18 cellular contexts compared by ENCODE assay signal in the genomic region with DNA sequence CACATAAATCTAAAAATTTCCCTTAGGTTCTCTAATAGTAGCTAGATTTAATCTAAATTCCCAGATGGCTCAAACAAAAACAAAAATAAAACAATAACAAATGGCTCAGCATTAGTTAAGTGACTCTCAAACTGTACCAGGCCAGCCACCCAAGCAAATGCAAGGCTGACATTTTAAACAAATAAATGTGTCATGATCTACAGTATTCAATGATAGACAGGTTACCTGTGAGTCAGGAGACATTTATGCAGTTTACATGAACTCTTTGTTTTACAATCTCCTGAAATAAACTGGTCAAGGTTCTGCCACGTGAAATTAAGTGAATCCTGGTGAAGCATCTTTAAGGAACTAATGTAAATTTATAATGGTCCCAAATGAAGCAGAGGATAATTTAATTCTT.
DNase-seq lines count a peak whose midpoint lies in the region; ATAC-seq, FAIRE-seq and TF ChIP-seq lines count a peak whose summit lies in the region.
"Had no signal": no experiment of that assay in that cellular context is flagged by ENCODE, and none has a peak within 500 bp of the region (broad histone marks: within the 10 kb centered on the region; RNA-seq: fewer than 3 reads in every experiment).

No MANE protein-coding gene starts in this region.

- ATAC-seq in naive thymus-derived CD8-positive, alpha-beta T cell: no peak
- ATAC-seq: A549 had no signal

- intact Hi-C loops in kidney (cut with DNase I): no loop called here

- no peak overlapping the region for H3K27ac Mint-ChIP-seq in naive thymus-derived CD8-positive, alpha-beta T cell
- H3K27ac Mint-ChIP-seq: CD4-positive, alpha-beta T cell; H9 had no signal

- TF ChIP-seq RAD21 in neural cell (conservative IDR thresholded peaks at IDR 0.05): no peak

- H3K79me2 ChIP-seq in neural cell (replicated peaks; ENCODE audit: insufficient read depth, low read length): no peaks in the 10 kb centered on the region

- no peak for FAIRE-seq in kidney (lab: Jason Lieb, UNC)
- FAIRE-seq: A549, D721Med, H1 had no signal

- no peak overlapping the region for H3K4me3 ChIP-seq in neural cell (ENCODE audit: low read length)
- no peak overlapping the region for H3K4me3 ChIP-seq in kidney (ENCODE audit: low read length in 2 of 2)
- H3K4me3 ChIP-seq: A549 had no signal

- no peaks in the 10 kb centered on the region for H3K4me1 Mint-ChIP-seq in naive thymus-derived CD8-positive, alpha-beta T cell
- H3K4me1 Mint-ChIP-seq: H9 had no signal

- H3K9me3 Mint-ChIP-seq in naive thymus-derived CD8-positive, alpha-beta T cell: peaks cover 2 to 37% (median 19%) of the 10 kb centered on the region in 9 donors

- H3K4me1 ChIP-seq in kidney (ENCODE audit: control insufficient read depth in 1 of 2, insufficient read depth in 1 of 2, low read depth in 1 of 2, low read length in 2 of 2): no peaks in the 10 kb centered on the region
- H3K4me1 ChIP-seq: A549, Caco-2 had no signal

- no peak overlapping the region for H3K4me2 ChIP-seq in neural cell (ENCODE audit: low read length)
- H3K4me2 ChIP-seq: A549 had no signal

- H3F3A ChIP-seq in neural cell (ENCODE audit: insufficient read depth, low read length, poor library complexity, severe bottlenecking): no peaks in the 10 kb centered on the region

- DNase-seq in NCI-H1092 treated with DMSO at 0.1 percent for 48 hours (lab: John Stamatoyannopoulos, UW) (peak; percentile 50), NCI-H1092 (lab: John Stamatoyannopoulos, UW) (no peak), RWPE1 (ENCODE audit: low spot score) (peak; percentile 22), kidney (no peak)
- no peak for DNase-seq in activated CD8-positive, alpha-beta memory T cell treated with anti-CD3 and anti-CD28 coated beads, Interleukin-2, amount 50 U/mL, for 4 hours
- no peak for DNase-seq in naive thymus-derived CD8-positive, alpha-beta T cell
- DNase-seq: AML-193; Caco-2; CD4-positive, alpha-beta T cell; DMS79 treated with DMSO at 0.1 percent for 48 hours; GF-D8; H9 had no signal

- H3K4me3 Mint-ChIP-seq in naive thymus-derived CD8-positive, alpha-beta T cell: no peak overlapping the region
- H3K4me3 Mint-ChIP-seq: CD4-positive, alpha-beta T cell; H9 had no signal

- no peaks in the 10 kb centered on the region for H4K20me1 ChIP-seq in neural cell (ENCODE audit: insufficient read depth)

- no peaks in the 10 kb centered on the region for H3K36me3 Mint-ChIP-seq in naive thymus-derived CD8-positive, alpha-beta T cell

- H3K9me2 ChIP-seq in neural cell (ENCODE audit: insufficient read depth, low read length): no peaks in the 10 kb centered on the region

- H3K27ac ChIP-seq in RWPE1: no peak overlapping the region
- no peak overlapping the region for H3K27ac ChIP-seq in neural cell (ENCODE audit: low read length)
- H3K27ac ChIP-seq in kidney (ENCODE audit: low read depth in 2 of 2, low read length in 2 of 2): no peak overlapping the region
- H3K27ac ChIP-seq: 22Rv1, A549, C4-2B had no signal

- H3K9me3 ChIP-seq in neural cell (ENCODE audit: low read length) (peaks cover 4% of the 10 kb centered on the region), kidney (ENCODE audit: control insufficient read depth in 1 of 2, low read length in 2 of 2) (peaks cover 0 to 2% of the 10 kb centered on the region in 2 donors)
- H3K9me3 ChIP-seq: A549, Caco-2 had no signal

- H3K36me3 ChIP-seq in neural cell (ENCODE audit: insufficient read depth, low read length) (no peaks in the 10 kb centered on the region), kidney (ENCODE audit: control insufficient read depth in 1 of 2, insufficient read depth in 2 of 2, low read length in 2 of 2) (no peaks in the 10 kb centered on the region)

- no peaks in the 10 kb centered on the region for H3K27me3 ChIP-seq in neural cell (ENCODE audit: insufficient read depth, low read depth, low read length)

- POLR2A ChIA-PET in RWPE1 (lab: Yijun Ruan, JAX; ENCODE audit: low non-redundant PET): no interaction called here
- POLR2A ChIA-PET in naive thymus-derived CD8-positive, alpha-beta T cell (lab: Charles Lee): no interaction called here

- TF ChIP-seq EP300 in neural cell (conservative IDR thresholded peaks at IDR 0.05; ENCODE audit: poor library complexity, severe bottlenecking): peak; percentile 9

- H3K27me3 Mint-ChIP-seq in naive thymus-derived CD8-positive, alpha-beta T cell: no peaks in the 10 kb centered on the region
- H3K27me3 Mint-ChIP-seq: CD4-positive, alpha-beta T cell had no signal

- H3K9ac ChIP-seq in neural cell (ENCODE audit: low read length) (no peak overlapping the region), kidney (ENCODE audit: low read length in 2 of 2) (no peak overlapping the region)

- TF ChIP-seq CTCF in RWPE1 (conservative IDR thresholded peaks at IDR 0.05; ENCODE audit: low read depth) (no peak), neural cell (IDR thresholded peaks at IDR 0.05; ENCODE audit: poor library complexity, severe bottlenecking) (no peak), kidney (IDR thresholded peaks at IDR 0.05; ENCODE audit: borderline replicate concordance, extremely low read depth, insufficient read depth) (no peak)

- H2AFZ ChIP-seq in neural cell (ENCODE audit: low read depth, low read length): no peak overlapping the region

- CTCF ChIA-PET in RWPE1 (lab: Yijun Ruan, JAX): no interaction called here

TF ChIP-seq in neural cell, 6 proteins besides CTCF, POLR2A, EP300 and RAD21:
- TF ChIP-seq MXI1 (conservative IDR thresholded peaks at IDR 0.05; ENCODE audit: poor library complexity, severe bottlenecking) (no peak), SMC3 (conservative IDR thresholded peaks at IDR 0.05; ENCODE audit: poor library complexity) (no peak), TAF1 (IDR thresholded peaks at IDR 0.05; ENCODE audit: low read depth) (no peak), POLR2AphosphoS5 (IDR thresholded peaks at IDR 0.05) (no peak), EZH2 (IDR thresholded peaks at IDR 0.05; ENCODE audit: borderline replicate concordance, insufficient read depth, low read length, poor library complexity, severe bottlenecking) (no peak)
- TF ChIP-seq, protein P1, sequence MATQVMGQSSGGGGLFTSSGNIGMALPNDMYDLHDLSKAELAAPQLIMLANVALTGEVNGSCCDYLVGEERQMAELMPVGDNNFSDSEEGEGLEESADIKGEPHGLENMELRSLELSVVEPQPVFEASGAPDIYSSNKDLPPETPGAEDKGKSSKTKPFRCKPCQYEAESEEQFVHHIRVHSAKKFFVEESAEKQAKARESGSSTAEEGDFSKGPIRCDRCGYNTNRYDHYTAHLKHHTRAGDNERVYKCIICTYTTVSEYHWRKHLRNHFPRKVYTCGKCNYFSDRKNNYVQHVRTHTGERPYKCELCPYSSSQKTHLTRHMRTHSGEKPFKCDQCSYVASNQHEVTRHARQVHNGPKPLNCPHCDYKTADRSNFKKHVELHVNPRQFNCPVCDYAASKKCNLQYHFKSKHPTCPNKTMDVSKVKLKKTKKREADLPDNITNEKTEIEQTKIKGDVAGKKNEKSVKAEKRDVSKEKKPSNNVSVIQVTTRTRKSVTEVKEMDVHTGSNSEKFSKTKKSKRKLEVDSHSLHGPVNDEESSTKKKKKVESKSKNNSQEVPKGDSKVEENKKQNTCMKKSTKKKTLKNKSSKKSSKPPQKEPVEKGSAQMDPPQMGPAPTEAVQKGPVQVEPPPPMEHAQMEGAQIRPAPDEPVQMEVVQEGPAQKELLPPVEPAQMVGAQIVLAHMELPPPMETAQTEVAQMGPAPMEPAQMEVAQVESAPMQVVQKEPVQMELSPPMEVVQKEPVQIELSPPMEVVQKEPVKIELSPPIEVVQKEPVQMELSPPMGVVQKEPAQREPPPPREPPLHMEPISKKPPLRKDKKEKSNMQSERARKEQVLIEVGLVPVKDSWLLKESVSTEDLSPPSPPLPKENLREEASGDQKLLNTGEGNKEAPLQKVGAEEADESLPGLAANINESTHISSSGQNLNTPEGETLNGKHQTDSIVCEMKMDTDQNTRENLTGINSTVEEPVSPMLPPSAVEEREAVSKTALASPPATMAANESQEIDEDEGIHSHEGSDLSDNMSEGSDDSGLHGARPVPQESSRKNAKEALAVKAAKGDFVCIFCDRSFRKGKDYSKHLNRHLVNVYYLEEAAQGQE (IDR thresholded peaks at IDR 0.05; ENCODE audit: borderline replicate concordance): no peak

Comparison
In these comparisons a context has a peak if more than half of its experiments do, and no peak if none do; other contexts are left out.
1. DNase-seq: peak in NCI-H1092 treated with DMSO at 0.1 percent for 48 hours (single experiment) and RWPE1 (single experiment); none in NCI-H1092 (single experiment), kidney (single experiment), activated CD8-positive, alpha-beta memory T cell treated with anti-CD3 and anti-CD28 coated beads, Interleukin-2, amount 50 U/mL, for 4 hours (single experiment) and naive thymus-derived CD8-positive, alpha-beta T cell (0 of 10).